ENCODE assay signal across 19 cellular contexts in genomic region chr19:54128796-54129616, GRCh38. TPM values are rescaled to one million over a fixed set of nuclear protein-coding genes. Genes with fewer than 3 reads are reported as not detected.
DNase-seq lines count a peak whose midpoint lies in the region; ATAC-seq and TF ChIP-seq lines count a peak whose summit lies in the region.
"Had no signal": no experiment of that assay in that cellular context is flagged by ENCODE, and none has a peak within 500 bp of the region (broad histone marks: within the 10 kb centered on the region; RNA-seq: fewer than 3 reads in every experiment).

No MANE protein-coding gene starts in this region.

- H3K27me3 ChIP-seq in neuronal stem cell (ENCODE audit: control insufficient read depth in 3 of 3, insufficient read depth in 3 of 3, low read depth in 1 of 3, low read length in 3 of 3) (no peaks in the 10 kb centered on the region), left ventricle myocardium inferior (ENCODE audit: low read depth) (no peaks in the 10 kb centered on the region)
- H3K27me3 ChIP-seq: BLaER1 had no signal

- H3K4me1 ChIP-seq in neuronal stem cell (ENCODE audit: control insufficient read depth in 2 of 2, insufficient read depth in 1 of 2, low read depth in 1 of 2, low read length in 2 of 2) (no peaks in the 10 kb centered on the region), left ventricle myocardium inferior (no peaks in the 10 kb centered on the region)
- H3K4me1 ChIP-seq: Caco-2 had no signal

- no peak overlapping the region for H2BK5ac ChIP-seq in neuronal stem cell (ENCODE audit: low read length)

- no peak overlapping the region for H4K8ac ChIP-seq in neuronal stem cell (ENCODE audit: low read depth, low read length)

- H3K79me1 ChIP-seq in neuronal stem cell (ENCODE audit: low read depth, low read length), result no peaks in the 10 kb centered on the region

- H3K36me3 ChIP-seq in neuronal stem cell (replicated peaks in 1 of 2; ENCODE audit: control insufficient read depth in 2 of 2, insufficient read depth in 2 of 2, low read length in 2 of 2) (peaks cover 42 to 73% of the 10 kb centered on the region in 2 donors), left ventricle myocardium inferior (peaks cover 74% of the 10 kb centered on the region)

- no peak for TF ChIP-seq CTCF in left ventricle myocardium inferior (IDR thresholded peaks at IDR 0.05; ENCODE audit: borderline replicate concordance)

- H3K27me3 Mint-ChIP-seq in stimulated activated naive CD8-positive, alpha-beta T cell treated with anti-CD3 and anti-CD28 coated beads, Interleukin-15, amount 100 ng/mL, for 72 hours, result no peaks in the 10 kb centered on the region
- H3K27me3 Mint-ChIP-seq: B cell; CD4-positive, CD25-positive, alpha-beta regulatory T cell had no signal

- peak overlapping the region; percentile 22 for H2BK12ac ChIP-seq in neuronal stem cell (ENCODE audit: low read length)

- H3K4me3 ChIP-seq in neuronal stem cell (ENCODE audit: low read length in 2 of 2) (no peak overlapping the region), left ventricle myocardium inferior (no peak overlapping the region)
- H3K4me3 ChIP-seq: BLaER1, GM12878, GM23248 had no signal

- intact Hi-C loops in left ventricle myocardium inferior (cut with micrococcal nuclease), result no loop called here

- H3K4me1 Mint-ChIP-seq in stimulated activated naive CD8-positive, alpha-beta T cell treated with anti-CD3 and anti-CD28 coated beads, Interleukin-15, amount 100 ng/mL, for 72 hours, result no peaks in the 10 kb centered on the region
- H3K4me1 Mint-ChIP-seq: B cell; CD4-positive, CD25-positive, alpha-beta regulatory T cell had no signal

- no peak overlapping the region for H3K4me3 Mint-ChIP-seq in stimulated activated naive CD8-positive, alpha-beta T cell treated with anti-CD3 and anti-CD28 coated beads, Interleukin-15, amount 100 ng/mL, for 72 hours
- H3K4me3 Mint-ChIP-seq: B cell; CD4-positive, CD25-positive, alpha-beta regulatory T cell; CD8-positive, alpha-beta T cell had no signal

- no peak overlapping the region for H3K18ac ChIP-seq in neuronal stem cell (ENCODE audit: low read length)

- no peak for DNase-seq in stimulated activated naive CD8-positive, alpha-beta T cell treated with anti-CD3 and anti-CD28 coated beads, Interleukin-15, amount 100 ng/mL, for 72 hours
- DNase-seq in stimulated activated naive CD8-positive, alpha-beta T cell treated with anti-CD3 and anti-CD28 coated beads, Interleukin-15, Interleukin-2, amounts not matched to agents 100 U/mL and 50 U/mL, for 24 hours, result no peak
- no peak for DNase-seq in neuronal stem cell (ENCODE audit: low spot score)
- no peak for DNase-seq in HPDE6-E6E7 (ENCODE audit: extremely low spot score)
- no peak for DNase-seq in left ventricle myocardium inferior
- DNase-seq: Caco-2; CD4-positive, CD25-positive, alpha-beta regulatory T cell; CD8-positive, alpha-beta T cell; DMS 273 treated with DMSO at 0.1 percent for 48 hours; DMS79; EL; GDM1; GM23248; HCEC 1CT had no signal

- no peak overlapping the region for H2BK15ac ChIP-seq in neuronal stem cell (ENCODE audit: low read length)

- no peak overlapping the region for H3K4ac ChIP-seq in neuronal stem cell (ENCODE audit: low read length)

- H3K14ac ChIP-seq in neuronal stem cell (ENCODE audit: low read length), result no peak overlapping the region

- H2BK120ac ChIP-seq in neuronal stem cell (ENCODE audit: low read depth, low read length), result no peak overlapping the region

- no CpG with 5 or more reads among the region's 41 CpGs for WGBS in neuronal stem cell (ENCODE audit: extremely low coverage in 2 of 2, insufficient read length in 2 of 2, insufficient replicate concordance in 1 of 2), 2 donors

- H3K27ac Mint-ChIP-seq in stimulated activated naive CD8-positive, alpha-beta T cell treated with anti-CD3 and anti-CD28 coated beads, Interleukin-15, amount 100 ng/mL, for 72 hours, result peak overlapping the region in 1 of 2 donors; percentile 6
- H3K27ac Mint-ChIP-seq: B cell; CD8-positive, alpha-beta T cell had no signal

- no peak overlapping the region for H3K4me2 ChIP-seq in neuronal stem cell (ENCODE audit: insufficient read depth, low read length, poor library complexity, severe bottlenecking)
- H3K4me2 ChIP-seq: BLaER1 had no signal

- no peak overlapping the region for H3K23ac ChIP-seq in neuronal stem cell (ENCODE audit: low read depth, low read length, poor library complexity)

- no peak overlapping the region for H4K91ac ChIP-seq in neuronal stem cell (ENCODE audit: low read depth, low read length, poor library complexity)

- no peak overlapping the region for H3K9ac ChIP-seq in neuronal stem cell (ENCODE audit: low read depth, low read length, poor library complexity)
- H3K9ac ChIP-seq: BLaER1, GM23248 had no signal

- H3K9me3 ChIP-seq in neuronal stem cell (replicated peaks in 1 of 2; ENCODE audit: control insufficient read depth in 2 of 2, insufficient read depth in 1 of 2, low read depth in 1 of 2, low read length in 2 of 2), result peaks cover 3% of the 10 kb centered on the region in 2 donors
- no peaks in the 10 kb centered on the region for H3K9me3 ChIP-seq in left ventricle myocardium inferior (replicated peaks)
- H3K9me3 ChIP-seq: BLaER1, Caco-2 had no signal

- no peak overlapping the region for H2AK5ac ChIP-seq in neuronal stem cell (ENCODE audit: low read depth, low read length)

- ATAC-seq in stimulated activated naive CD8-positive, alpha-beta T cell treated with anti-CD3 and anti-CD28 coated beads, Interleukin-15, amount 100 ng/mL, for 72 hours, result peak; percentile 42
- no peak for ATAC-seq in stimulated activated naive CD8-positive, alpha-beta T cell treated with anti-CD3 and anti-CD28 coated beads, Interleukin-15, Interleukin-2, amounts not matched to agents 100 U/mL and 50 U/mL, for 24 hours
- ATAC-seq: CD8-positive, alpha-beta T cell; GM12878 had no signal

- H3K27ac ChIP-seq in neuronal stem cell (replicated peaks; ENCODE audit: low read length) (no peak overlapping the region), left ventricle myocardium inferior (replicated peaks) (no peak overlapping the region)
- H3K27ac ChIP-seq: 22Rv1, BLaER1, C4-2B, GM23248 had no signal

- H2AFZ ChIP-seq in neuronal stem cell (ENCODE audit: low read length), result no peak overlapping the region
- H2AFZ ChIP-seq: GM23248 had no signal

- H3K9me3 Mint-ChIP-seq in stimulated activated naive CD8-positive, alpha-beta T cell treated with anti-CD3 and anti-CD28 coated beads, Interleukin-15, amount 100 ng/mL, for 72 hours, result no peaks in the 10 kb centered on the region
- H3K9me3 Mint-ChIP-seq: CD4-positive, CD25-positive, alpha-beta regulatory T cell; CD8-positive, alpha-beta T cell had no signal

RNA-seq across cellular contexts. Expression of gene CNOT3, which starts 8.6 kb away (rescaled TPM):
- polyA plus RNA-seq in neuronal stem cell (2013, experiment 1 of 2), result 63.9 TPM
- 63.3 TPM for polyA plus RNA-seq in neuronal stem cell (2013, experiment 2 of 2)
- total RNA-seq in left ventricle myocardium inferior, result 19.5 TPM

RNA-seq across cellular contexts. Expression of gene PRPF31, which starts 13.5 kb away (rescaled TPM):
- 55.5 TPM for polyA plus RNA-seq in neuronal stem cell (2013, experiment 1 of 2)
- polyA plus RNA-seq in neuronal stem cell (2013, experiment 2 of 2), result 57.0 TPM
- total RNA-seq in left ventricle myocardium inferior, result 39.5 TPM

RNA-seq across cellular contexts. Expression of gene TFPT, which starts 13.5 kb away (rescaled TPM):
- polyA plus RNA-seq in neuronal stem cell (2013, experiment 1 of 2), result 13.8 TPM
- polyA plus RNA-seq in neuronal stem cell (2013, experiment 2 of 2), result 14.2 TPM
- 14.5 TPM for total RNA-seq in left ventricle myocardium inferior

RNA-seq across cellular contexts. Expression of gene NDUFA3, which starts 26.4 kb away (rescaled TPM):
- 777 TPM for polyA plus RNA-seq in neuronal stem cell (2013, experiment 1 of 2)
- polyA plus RNA-seq in neuronal stem cell (2013, experiment 2 of 2), result 754 TPM
- 503 TPM for total RNA-seq in left ventricle myocardium inferior

RNA-seq across cellular contexts. Expression of gene OSCAR, which starts 28.4 kb away (rescaled TPM):
- 0.60 TPM for polyA plus RNA-seq in neuronal stem cell (2013, experiment 1 of 2)
- 0.46 TPM for polyA plus RNA-seq in neuronal stem cell (2013, experiment 2 of 2)
- total RNA-seq in left ventricle myocardium inferior, result 0.33 TPM
- total RNA-seq: B cell; Caco-2; CD4-positive, CD25-positive, alpha-beta regulatory T cell; GM12878 had no signal
